7 cellular contexts compared by ENCODE assay signal in the genomic region with DNA sequence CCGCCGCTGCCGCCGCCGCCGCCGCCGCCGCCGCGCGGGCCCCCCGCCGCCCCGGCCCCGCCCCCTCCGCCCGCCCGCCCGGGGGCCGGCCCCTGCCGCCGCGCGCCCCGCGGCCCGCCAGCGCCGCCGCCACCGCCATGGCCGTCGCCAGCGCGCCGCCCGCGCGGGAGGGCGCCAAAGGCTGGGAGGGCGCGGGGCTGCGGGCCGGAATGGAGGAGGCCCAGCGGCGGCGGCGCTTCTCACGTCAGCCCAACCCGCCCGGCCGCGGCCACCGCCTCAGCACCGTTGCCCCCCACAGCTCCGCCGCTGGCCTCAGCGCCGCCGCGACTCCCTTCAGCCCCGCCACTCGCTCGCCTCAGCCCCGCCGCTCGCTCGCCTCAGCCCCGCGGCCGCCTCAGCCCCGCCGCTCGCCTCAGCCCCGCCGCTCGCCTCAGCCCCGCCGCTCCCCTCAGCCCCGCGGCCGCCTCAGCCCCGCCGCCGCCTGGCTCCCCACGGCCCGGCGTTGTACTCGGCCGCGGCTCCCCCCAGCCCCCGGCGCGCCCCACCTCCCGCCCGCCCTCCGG. TPM values are rescaled to one million over a fixed set of nuclear protein-coding genes. Genes with fewer than 3 reads are reported as not detected.
DNase-seq lines count a peak whose midpoint lies in the region; ATAC-seq and TF ChIP-seq lines count a peak whose summit lies in the region.

A gene (minus strand): TSS at position 510 of the 563 bp plus-strand sequence. CDS start 569 bp downstream, outside the sequence.

- intact Hi-C loops in esophagus squamous epithelium (cut with DNase I) (no loop called here), testis (cut with DNase I; ENCODE audit: low total_unique reads) (no loop called here)

- peak; percentile 59 for ATAC-seq in GM18498 (IDR thresholded peaks at IDR 0.05; ENCODE audit: unreplicated experiment)
- ATAC-seq in naive B cell (ENCODE audit: low read depth in 2 of 2): peak; percentile 44 to 50

- H3K27me3 ChIP-seq in esophagus squamous epithelium: no peaks in the 10 kb centered on the region
- no peaks in the 10 kb centered on the region for H3K27me3 ChIP-seq in testis

- TF ChIP-seq CTCF in HEK293 (tag by site-specific recombination; IDR thresholded peaks at IDR 0.05) (no peak), esophagus squamous epithelium (IDR thresholded peaks at IDR 0.05) (no peak), testis (IDR thresholded peaks at IDR 0.05) (no peak)

- H3K4me1 Mint-ChIP-seq in naive B cell: peaks cover 26 to 30% (median 27%) of the 10 kb centered on the region in 3 donors

- H3K9me3 ChIP-seq in HEK293 (ENCODE audit: control insufficient read depth, insufficient read depth, low read depth, low read length) (no peaks in the 10 kb centered on the region), esophagus squamous epithelium (no peaks in the 10 kb centered on the region), testis (no peaks in the 10 kb centered on the region)

- H3K4me1 ChIP-seq in HEK293 (ENCODE audit: control insufficient read depth, insufficient read depth, low read length): 0 out of 2 replicates have a peak, but pooled peaks cover 4% of the 10 kb centered on the region
- peaks cover 8 to 45% (median 11%) of the 10 kb centered on the region in 3 donors for H3K4me1 ChIP-seq in esophagus squamous epithelium
- peaks cover 12% of the 10 kb centered on the region for H3K4me1 ChIP-seq in testis

- H3K27ac Mint-ChIP-seq in naive B cell: peak within 1 kb of the TSS; percentile 82 to 97 (median 93)

- H3K36me3 ChIP-seq in HEK293 (ENCODE audit: control insufficient read depth in 2 of 2, insufficient read depth in 1 of 2, low read length in 2 of 2) (peaks cover 0 to 3% of the 10 kb centered on the region in 2 experiments; a peak in 1 of 3 replicates), esophagus squamous epithelium (no peaks in the 10 kb centered on the region), testis (ENCODE audit: low read depth, missing control alignments) (no peaks in the 10 kb centered on the region)

- H3K27ac ChIP-seq in HEK293 (ENCODE audit: extremely low read depth, low read depth, low read length) (peak within 1 kb of the TSS; percentile 93), esophagus squamous epithelium (peak within 1 kb of the TSS; percentile 93 to 99 (median 96)), testis (peak within 1 kb of the TSS; percentile 91 to 96)

- peak within 1 kb of the TSS; percentile 89 for H3K4me3 ChIP-seq in HEK293 (ENCODE audit: low read depth, low read length)
- peak within 1 kb of the TSS; percentile 78 to 95 (median 82) for H3K4me3 ChIP-seq in esophagus squamous epithelium
- peak within 1 kb of the TSS; percentile 77 to 80 for H3K4me3 ChIP-seq in testis

- CTCF ChIA-PET in HEK293 (lab: Yijun Ruan, JAX): no interaction called here

- peak within 1 kb of the TSS; percentile 82 to 97 (median 94) for H3K4me3 Mint-ChIP-seq in naive B cell

- POLR2A ChIA-PET in HEK293 (lab: Yijun Ruan, JAX): interaction anchor here (2.3 to 3.2 kb wide), 3 partner anchors 22 to 31 kb away, joined by 5 to 33 read pairs (median 21); a partner anchor contains a TSS

- no peaks in the 10 kb centered on the region for H3K36me3 Mint-ChIP-seq in naive B cell

- DNase-seq in NCI-H1092 treated with DMSO at 0.1 percent for 48 hours (lab: John Stamatoyannopoulos, UW) (peak; percentile 85), activated T-cell treated with anti-CD3 and anti-CD28 coated beads for 4 hours (peak; percentile 23), esophagus squamous epithelium (lab: John Stamatoyannopoulos, UW) (no peak), naive B cell (peak; percentile 53), testis (peak; percentile 41)

- H3K27me3 Mint-ChIP-seq in naive B cell: no peaks in the 10 kb centered on the region

- TF ChIP-seq POLR2A in esophagus squamous epithelium (IDR thresholded peaks at IDR 0.05): peak in 1 of 4 donors; percentile 11
- TF ChIP-seq POLR2A in testis (IDR thresholded peaks at IDR 0.05): no peak

- 40% methylated on average over 1 of the region's 98 CpGs; no CpG with 5 or more reads in 1 of the 2 donors for WGBS in esophagus squamous epithelium, 2 donors
- WGBS in testis, 2 donors: 3% methylated on average over 28 of the region's 98 CpGs; no CpG with 5 or more reads in 1 of the 2 donors

- no peaks in the 10 kb centered on the region for H3K9me3 Mint-ChIP-seq in naive B cell

TF ChIP-seq in HEK293, 187 proteins besides CTCF, POLR2A, EP300 and RAD21:
- TF ChIP-seq, protein P1, sequence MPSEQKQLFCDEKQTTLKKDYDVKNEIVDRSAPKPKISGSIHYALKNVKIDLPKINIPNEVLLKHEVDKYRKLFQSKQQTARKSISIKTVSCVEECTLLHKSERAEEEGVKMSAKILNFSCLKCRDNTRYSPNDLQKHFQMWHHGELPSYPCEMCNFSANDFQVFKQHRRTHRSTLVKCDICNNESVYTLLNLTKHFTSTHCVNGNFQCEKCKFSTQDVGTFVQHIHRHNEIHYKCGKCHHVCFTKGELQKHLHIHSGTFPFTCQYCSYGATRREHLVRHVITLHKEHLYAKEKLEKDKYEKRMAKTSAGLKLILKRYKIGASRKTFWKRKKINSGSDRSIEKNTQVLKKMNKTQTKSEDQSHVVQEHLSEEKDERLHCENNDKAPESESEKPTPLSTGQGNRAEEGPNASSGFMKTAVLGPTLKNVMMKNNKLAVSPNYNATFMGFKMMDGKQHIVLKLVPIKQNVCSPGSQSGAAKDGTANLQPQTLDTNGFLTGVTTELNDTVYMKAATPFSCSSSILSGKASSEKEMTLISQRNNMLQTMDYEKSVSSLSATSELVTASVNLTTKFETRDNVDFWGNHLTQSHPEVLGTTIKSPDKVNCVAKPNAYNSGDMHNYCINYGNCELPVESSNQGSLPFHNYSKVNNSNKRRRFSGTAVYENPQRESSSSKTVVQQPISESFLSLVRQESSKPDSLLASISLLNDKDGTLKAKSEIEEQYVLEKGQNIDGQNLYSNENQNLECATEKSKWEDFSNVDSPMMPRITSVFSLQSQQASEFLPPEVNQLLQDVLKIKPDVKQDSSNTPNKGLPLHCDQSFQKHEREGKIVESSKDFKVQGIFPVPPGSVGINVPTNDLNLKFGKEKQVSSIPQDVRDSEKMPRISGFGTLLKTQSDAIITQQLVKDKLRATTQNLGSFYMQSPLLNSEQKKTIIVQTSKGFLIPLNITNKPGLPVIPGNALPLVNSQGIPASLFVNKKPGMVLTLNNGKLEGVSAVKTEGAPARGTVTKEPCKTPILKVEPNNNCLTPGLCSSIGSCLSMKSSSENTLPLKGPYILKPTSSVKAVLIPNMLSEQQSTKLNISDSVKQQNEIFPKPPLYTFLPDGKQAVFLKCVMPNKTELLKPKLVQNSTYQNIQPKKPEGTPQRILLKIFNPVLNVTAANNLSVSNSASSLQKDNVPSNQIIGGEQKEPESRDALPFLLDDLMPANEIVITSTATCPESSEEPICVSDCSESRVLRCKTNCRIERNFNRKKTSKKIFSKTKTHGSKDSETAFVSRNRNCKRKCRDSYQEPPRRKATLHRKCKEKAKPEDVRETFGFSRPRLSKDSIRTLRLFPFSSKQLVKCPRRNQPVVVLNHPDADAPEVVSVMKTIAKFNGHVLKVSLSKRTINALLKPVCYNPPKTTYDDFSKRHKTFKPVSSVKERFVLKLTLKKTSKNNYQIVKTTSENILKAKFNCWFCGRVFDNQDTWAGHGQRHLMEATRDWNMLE (tag by site-specific recombination; conservative IDR thresholded peaks at IDR 0.05; ENCODE audit: low read depth): no peak
- peak; percentile 59; the same call in 1 of the 2 replicates for TF ChIP-seq HOXC10 (CRISPR knock-in tag; IDR thresholded peaks at IDR 0.05)

RNA-seq across cellular contexts. Expression of the gene that starts here (rescaled TPM):
- total RNA-seq in esophagus squamous epithelium (10 to 100 TPM; 25.8 to 67.9 (median 31.5) TPM), testis (10 to 100 TPM; 46.1 to 64.0 TPM)
- polyA plus RNA-seq in naive B cell (ENCODE audit: low read depth in 6 of 6) (10 to 100 TPM; 12.9 to 22.9 (median 17.6) TPM), testis (ENCODE audit: insufficient read depth, low read depth, low replicate concordance) (69.5 TPM)
